In genomic region chr11:119101759-119102423, GRCh38 we compare ENCODE assay signal across 1 cellular context.
TF ChIP-seq lines count a peak whose summit lies in the region.

Gene DPAGT1, minus strand, starts transcription at chr11:119101853. Its CDS starts 198 bp downstream, at chr11:119101655.

TF ChIP-seq in HepG2, 621 proteins besides CTCF, POLR2A, EP300 and RAD21 (continued from another document and continues in another):
- TF ChIP-seq UBTF (CRISPR knock-in tag; IDR thresholded peaks at IDR 0.05) (peak; percentile 72), ETV5 (CRISPR knock-in tag; IDR thresholded peaks at IDR 0.05; ENCODE audit: borderline replicate concordance) (peak; percentile 49), ZBTB44 (CRISPR knock-in tag; IDR thresholded peaks at IDR 0.05) (no peak), CSRNP1 (CRISPR knock-in tag; IDR thresholded peaks at IDR 0.05) (no peak), HOXA5 (CRISPR knock-in tag; IDR thresholded peaks at IDR 0.05) (0 out of 2 replicates have a peak, but pooled peaks have one; percentile 48), REPIN1 (CRISPR knock-in tag; IDR thresholded peaks at IDR 0.05; ENCODE audit: borderline replicate concordance, low read depth) (peak; percentile 45), ZNF121 (CRISPR knock-in tag; IDR thresholded peaks at IDR 0.05) (peak; percentile 22; the same call in 1 of the 2 replicates), TCF12 (IDR thresholded peaks at IDR 0.05) (no peak), TCF12 (CRISPR knock-in tag; IDR thresholded peaks at IDR 0.05) (no peak), SNAPC4 (CRISPR knock-in tag; IDR thresholded peaks at IDR 0.05) (no peak), TGIF2 (CRISPR knock-in tag; IDR thresholded peaks at IDR 0.05) (peak; percentile 47; the same call in 1 of the 2 replicates), PBX3 (CRISPR knock-in tag; IDR thresholded peaks at IDR 0.05; ENCODE audit: borderline replicate concordance) (no peak), CEBPZ (IDR thresholded peaks at IDR 0.05; ENCODE audit: low read length) (no peak), JUN (CRISPR knock-in tag; IDR thresholded peaks at IDR 0.05) (no peak), ZNF329 (CRISPR knock-in tag; IDR thresholded peaks at IDR 0.05; ENCODE audit: low read depth) (no peak), TOPORS (CRISPR knock-in tag; IDR thresholded peaks at IDR 0.05) (0 out of 2 replicates have a peak, but pooled peaks have one; percentile 53), ZBTB25 (CRISPR knock-in tag; IDR thresholded peaks at IDR 0.05) (peak; percentile 85), ZBTB21 (CRISPR knock-in tag; IDR thresholded peaks at IDR 0.05) (peak; percentile 49; the same call in 1 of the 2 replicates), ZNF432 (CRISPR knock-in tag; IDR thresholded peaks at IDR 0.05; ENCODE audit: borderline replicate concordance) (no peak), AGO1 (IDR thresholded peaks at IDR 0.05; ENCODE audit: low read depth, low read length, poor library complexity, severe bottlenecking) (no peak), ZFP36 (IDR thresholded peaks at IDR 0.05; ENCODE audit: borderline replicate concordance, low read depth, low read length, partially characterized antibody) (no peak), ZNF17 (CRISPR knock-in tag; IDR thresholded peaks at IDR 0.05) (no peak), DZIP1 (CRISPR knock-in tag; IDR thresholded peaks at IDR 0.05) (no peak), FOXA1 (IDR thresholded peaks at IDR 0.05) (no peak), FOXA1 (CRISPR knock-in tag; IDR thresholded peaks at IDR 0.05) (0 out of 2 replicates have a peak, but pooled peaks have one; percentile 20), ZNF563 (CRISPR knock-in tag; IDR thresholded peaks at IDR 0.05) (peak; percentile 42; the same call in 1 of the 2 replicates), CREB1 (IDR thresholded peaks at IDR 0.05) (peak; percentile 80), CREB1 (CRISPR knock-in tag; IDR thresholded peaks at IDR 0.05) (peak; percentile 94), MTF2 (CRISPR knock-in tag; IDR thresholded peaks at IDR 0.05; ENCODE audit: borderline replicate concordance) (0 out of 2 replicates have a peak, but pooled peaks have one; percentile 30), ZFY (CRISPR knock-in tag; IDR thresholded peaks at IDR 0.05) (peak; percentile 76), SAP130 (CRISPR knock-in tag; IDR thresholded peaks at IDR 0.05; ENCODE audit: low read depth) (peak; percentile 82), ZNF687 (CRISPR knock-in tag; IDR thresholded peaks at IDR 0.05) (peak; percentile 6)
